ENCODE assay signal across 8 cellular contexts in the genomic region with DNA sequence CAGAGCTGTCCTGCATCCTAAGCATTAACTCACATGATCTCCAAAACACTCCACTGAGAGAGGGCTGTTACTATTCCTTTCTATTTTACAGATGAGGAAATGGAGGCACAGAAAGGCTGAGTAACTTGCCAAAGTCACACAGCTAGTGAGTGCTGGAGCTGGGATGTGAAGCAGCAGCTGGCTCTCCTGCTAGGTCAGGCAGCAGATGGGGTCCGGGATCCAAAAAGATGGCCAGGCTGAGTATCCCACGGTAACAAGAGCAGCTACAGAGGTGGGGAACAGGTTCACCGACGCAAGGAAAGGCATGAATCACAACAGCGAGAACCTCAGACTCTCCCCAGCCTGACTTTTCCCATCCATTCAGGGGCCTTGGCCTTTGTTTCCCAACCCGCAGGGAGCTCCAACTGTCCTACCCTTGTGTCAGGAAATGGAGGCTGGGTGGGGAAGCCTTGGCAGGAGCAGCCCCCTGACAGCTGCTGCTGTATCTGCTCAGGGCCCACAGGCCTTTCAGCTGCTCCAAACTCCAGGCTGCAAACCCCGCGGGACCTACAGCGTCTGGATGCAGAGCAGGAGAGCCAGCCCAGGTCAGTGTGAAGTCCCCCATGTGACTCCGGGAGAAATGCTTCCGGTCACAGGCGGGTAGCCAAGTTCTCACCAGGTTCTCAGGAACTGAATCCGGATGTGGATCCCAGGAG. TPM values are rescaled to one million over a fixed set of nuclear protein-coding genes. Genes with fewer than 3 reads are reported as not detected.
DNase-seq lines count a peak whose midpoint lies in the region; ATAC-seq and TF ChIP-seq lines count a peak whose summit lies in the region.

No MANE protein-coding gene starts in this region.

- no peaks in the 10 kb centered on the region for H3K9me2 ChIP-seq in SU-DHL-6 (replicated peaks; ENCODE audit: insufficient read depth, low read length)

- no peaks in the 10 kb centered on the region for H3K27me3 ChIP-seq in SU-DHL-6 (ENCODE audit: low read length)

- peak overlapping the region; percentile 75 for H2AFZ ChIP-seq in SU-DHL-6 (ENCODE audit: low read depth, low read length, severe bottlenecking)

- H3K9me3 ChIP-seq in SU-DHL-6 (ENCODE audit: insufficient read depth, low read length), result no peaks in the 10 kb centered on the region

- H3K4me2 ChIP-seq in SU-DHL-6 (ENCODE audit: low read depth, low read length, poor library complexity, severe bottlenecking), result no peak overlapping the region

- no peaks in the 10 kb centered on the region for H3F3A ChIP-seq in SU-DHL-6 (ENCODE audit: insufficient read depth)

- TF ChIP-seq CTCF in SU-DHL-6 (IDR thresholded peaks at IDR 0.05; ENCODE audit: insufficient read depth, low read length, poor library complexity, severe bottlenecking) (no peak), GM13977 (IDR thresholded peaks at IDR 0.05; ENCODE audit: extremely low read depth, insufficient read depth, missing control alignments) (no peak)

- no peak overlapping the region for H3K4me3 ChIP-seq in SU-DHL-6 (ENCODE audit: insufficient read depth, low read length, poor library complexity, severe bottlenecking)

- H4K20me1 ChIP-seq in SU-DHL-6 (ENCODE audit: low read depth, low read length), result no peaks in the 10 kb centered on the region

- H3K9ac ChIP-seq in SU-DHL-6 (ENCODE audit: low read length), result no peak overlapping the region

- no peak overlapping the region for H3K27ac ChIP-seq in SU-DHL-6 (ENCODE audit: low read depth, low read length)

- in situ Hi-C loops in GM13977 (cut with MboI; ENCODE audit: low pct_unique_long_range_greater_than_20kb, low sequenced_read_pairs, unreplicated experiment), result no loop called here

- intact Hi-C loops in Right ventricle myocardium superior (cut with DNase I) (no loop called here), sciatic nerve (cut with DNase I) (no loop called here)

- DNase-seq in GM04503 (ENCODE audit: low read depth) (peak; percentile 57), Right ventricle myocardium superior (peak; percentile 92), sciatic nerve (ENCODE audit: low spot score) (no peak), GM13977 (ENCODE audit: low spot score) (no peak)

- ATAC-seq in Right ventricle myocardium superior (ENCODE audit: poor library complexity) (peak; percentile 71), sciatic nerve (peak; percentile 54), esophagus mucosa (no peak), GM18907 (IDR thresholded peaks at IDR 0.05; ENCODE audit: unreplicated experiment) (no peak)
- no peak for ATAC-seq in activated CD4-positive, CD25-positive, alpha-beta regulatory T cell treated with anti-CD3 and anti-CD28 coated beads, Interleukin-2, amount 50 U/mL, for 24 hours

- no peaks in the 10 kb centered on the region for H3K79me2 ChIP-seq in SU-DHL-6 (ENCODE audit: insufficient read depth, low read length)

- H3K36me3 ChIP-seq in SU-DHL-6 (ENCODE audit: low read length), result no peaks in the 10 kb centered on the region

RNA-seq across cellular contexts. Expression of gene DKK3, which starts 29.5 kb away (rescaled TPM):
- total RNA-seq in Right ventricle myocardium superior (520 TPM), sciatic nerve (201 TPM), esophagus mucosa (21.2 TPM)

Comparison
In these comparisons a context has a peak if more than half of its experiments do, and no peak if none do; other contexts are left out.
1. DNase-seq: peak in GM04503 (single experiment) and Right ventricle myocardium superior (single experiment); none in sciatic nerve (single experiment) and GM13977 (single experiment).
2. ATAC-seq: peak in Right ventricle myocardium superior (single experiment) and sciatic nerve (single experiment); none in esophagus mucosa (single experiment), GM18907 (single experiment) and activated CD4-positive, CD25-positive, alpha-beta regulatory T cell treated with anti-CD3 and anti-CD28 coated beads, Interleukin-2, amount 50 U/mL, for 24 hours (0 of 2).